1 cellular context compared by ENCODE assay signal in genomic region chr7:32427769-32428291, GRCh38.
TF ChIP-seq lines count a peak whose summit lies in the region.

No MANE protein-coding gene starts in this region.

TF ChIP-seq in HepG2, 621 proteins besides CTCF, POLR2A, EP300 and RAD21 (continued from another document and continues in another):
- TF ChIP-seq MXD1 (CRISPR knock-in tag; IDR thresholded peaks at IDR 0.05): peak; percentile 73; the same call in 1 of the 2 replicates
- TF ChIP-seq ERF (CRISPR knock-in tag; IDR thresholded peaks at IDR 0.05): peak; percentile 95
- TF ChIP-seq TMF1 (CRISPR knock-in tag; IDR thresholded peaks at IDR 0.05; ENCODE audit: low read depth): 0 out of 2 replicates have a peak, but pooled peaks have one; percentile 74
- TF ChIP-seq IKZF5 (CRISPR knock-in tag; IDR thresholded peaks at IDR 0.05): peak; percentile 70
- TF ChIP-seq ZNF850 (CRISPR knock-in tag; conservative IDR thresholded peaks at IDR 0.05): no peak
- TF ChIP-seq ZBTB37 (CRISPR knock-in tag; IDR thresholded peaks at IDR 0.05): no peak
- TF ChIP-seq ZBTB14 (CRISPR knock-in tag; IDR thresholded peaks at IDR 0.05): no peak
- TF ChIP-seq PHB2 (IDR thresholded peaks at IDR 0.05; ENCODE audit: partially characterized antibody): no peak
- TF ChIP-seq ZNF318 (CRISPR knock-in tag; IDR thresholded peaks at IDR 0.05): peak; percentile 87; the same call in 1 of the 2 replicates
- 0 out of 2 replicates have a peak, but pooled peaks have one; percentile 36 for TF ChIP-seq SIX1 (CRISPR knock-in tag; IDR thresholded peaks at IDR 0.05; ENCODE audit: borderline replicate concordance)
- TF ChIP-seq MED13 (CRISPR knock-in tag; IDR thresholded peaks at IDR 0.05): 0 out of 2 replicates have a peak, but pooled peaks have one; percentile 83
- TF ChIP-seq ZNF609 (CRISPR knock-in tag; IDR thresholded peaks at IDR 0.05; ENCODE audit: borderline replicate concordance): 0 out of 2 replicates have a peak, but pooled peaks have one; percentile 30
- TF ChIP-seq ZNF660 (CRISPR knock-in tag; IDR thresholded peaks at IDR 0.05; ENCODE audit: borderline replicate concordance, low read depth): 0 out of 2 replicates have a peak, but pooled peaks have one; percentile 82
- TF ChIP-seq HIC2 (CRISPR knock-in tag; IDR thresholded peaks at IDR 0.05; ENCODE audit: low read depth): 0 out of 2 replicates have a peak, but pooled peaks have one; percentile 35
- no peak for TF ChIP-seq YEATS4 (CRISPR knock-in tag; IDR thresholded peaks at IDR 0.05; ENCODE audit: borderline replicate concordance)
- no peak for TF ChIP-seq MEF2D (CRISPR knock-in tag; IDR thresholded peaks at IDR 0.05)
- TF ChIP-seq ARID4A (CRISPR knock-in tag; IDR thresholded peaks at IDR 0.05; ENCODE audit: borderline replicate concordance): peak; percentile 42; the same call in 1 of the 2 replicates
- peak; percentile 67 for TF ChIP-seq ARNT2 (CRISPR knock-in tag; IDR thresholded peaks at IDR 0.05; ENCODE audit: low read depth)
- TF ChIP-seq ASH2L (IDR thresholded peaks at IDR 0.05; ENCODE audit: insufficient read length, low read depth, low read length): no peak
- TF ChIP-seq FOXA3 (CRISPR knock-in tag; IDR thresholded peaks at IDR 0.05): peak; percentile 47; the same call in 1 of the 2 replicates
- no peak for TF ChIP-seq ZNF101 (CRISPR knock-in tag; IDR thresholded peaks at IDR 0.05; ENCODE audit: borderline replicate concordance, low read depth)
- no peak for TF ChIP-seq DPF2 (CRISPR knock-in tag; IDR thresholded peaks at IDR 0.05; ENCODE audit: borderline replicate concordance, low read depth)
- TF ChIP-seq ZNF484 (CRISPR knock-in tag; IDR thresholded peaks at IDR 0.05; ENCODE audit: borderline replicate concordance, low read depth): no peak; the same call in 1 of the 2 replicates
- peak; percentile 29; the same call in 1 of the 2 replicates for TF ChIP-seq ZGPAT (CRISPR knock-in tag; IDR thresholded peaks at IDR 0.05)
- TF ChIP-seq CEBPB (IDR thresholded peaks at IDR 0.05; ENCODE audit: borderline replicate concordance, low read depth, low read length): no peak
